20 cellular contexts compared by ENCODE assay signal in the genomic region with DNA sequence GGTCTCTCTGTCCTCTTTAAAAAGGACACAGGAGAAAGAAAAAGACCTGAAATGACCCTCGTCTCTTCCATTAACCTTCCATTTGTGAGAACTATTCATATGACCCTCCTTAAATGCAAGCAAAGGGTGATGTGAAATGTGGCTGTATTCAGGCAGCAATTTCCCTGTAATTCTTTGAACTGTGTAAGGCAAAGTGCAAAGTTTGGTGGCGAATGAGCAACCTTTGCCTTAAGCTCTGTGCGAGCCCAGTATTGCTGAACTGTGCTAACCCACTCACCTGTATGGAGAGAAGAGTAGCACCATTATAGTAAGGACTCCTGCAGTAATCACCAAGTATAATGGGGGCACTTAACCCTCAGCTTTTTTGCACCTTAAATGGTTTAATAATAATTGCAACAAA.
DNase-seq lines count a peak whose midpoint lies in the region; ATAC-seq, FAIRE-seq and TF ChIP-seq lines count a peak whose summit lies in the region.
"Had no signal": no experiment of that assay in that cellular context is flagged by ENCODE, and none has a peak within 500 bp of the region (broad histone marks: within the 10 kb centered on the region; RNA-seq: fewer than 3 reads in every experiment).

No MANE protein-coding gene starts in this region.

- DNase-seq in left lobe of liver (ENCODE audit: low spot score): no peak
- DNase-seq in small intestine: peak; percentile 83
- no peak for DNase-seq in islet precursor cell
- DNase-seq: AML-193; Caco-2; Calu3; CD4-positive, alpha-beta T cell; CD8-positive, alpha-beta T cell; DMS79 treated with DMSO at 0.1 percent for 48 hours; GF-D8 had no signal

- whole genome bisulfite sequencing in liver: 38% methylated on average over 3 of the region's 3 CpGs
- WGBS in small intestine, 3 donors: 15 to 64% (median 36%) methylated on average over 3 of the region's 3 CpGs

- H3K9me3 ChIP-seq in liver (ENCODE audit: control insufficient read depth in 4 of 4, low read length in 3 of 4): no peaks in the 10 kb centered on the region
- H3K9me3 ChIP-seq in small intestine (ENCODE audit: control insufficient read depth, low read depth): no peaks in the 10 kb centered on the region
- H3K9me3 ChIP-seq: A549, Caco-2 had no signal

- H3K9ac ChIP-seq in liver (ENCODE audit: low read depth in 1 of 2, low read length in 2 of 2): no peak overlapping the region
- H3K9ac ChIP-seq: BLaER1 treated with 17β-estradiol and CSF1 and Interleukin-3, amounts not matched to agents 10 nM and 100 nM had no signal

- H3K27me3 ChIP-seq in liver (ENCODE audit: control insufficient read depth in 4 of 4, insufficient read depth in 4 of 4, low read length in 3 of 4) (no peaks in the 10 kb centered on the region), small intestine (ENCODE audit: control insufficient read depth in 2 of 2, insufficient read depth in 2 of 2, low read length in 2 of 2) (no peaks in the 10 kb centered on the region)
- H3K27me3 ChIP-seq: BLaER1 treated with 17β-estradiol and CSF1 and Interleukin-3, amounts not matched to agents 10 nM and 100 nM had no signal

- H3K27ac ChIP-seq in liver (ENCODE audit: low read depth in 1 of 2, low read length in 2 of 2): no peak overlapping the region
- no peak overlapping the region for H3K27ac ChIP-seq in small intestine (ENCODE audit: low read depth in 1 of 2, low read length in 1 of 2)
- H3K27ac ChIP-seq: 22Rv1; A549; BLaER1 treated with 17β-estradiol and CSF1 and Interleukin-3, amounts not matched to agents 10 nM and 100 nM; C4-2B had no signal

- H3K4me1 ChIP-seq in liver (ENCODE audit: control insufficient read depth in 4 of 4, insufficient read depth in 4 of 4, low read length in 3 of 4) (no peaks in the 10 kb centered on the region), small intestine (ENCODE audit: control insufficient read depth in 2 of 2, insufficient read depth in 1 of 2, low read depth in 1 of 2, low read length in 1 of 2) (no peaks in the 10 kb centered on the region)
- H3K4me1 ChIP-seq: A549, Caco-2 had no signal

- TF ChIP-seq RAD21 in liver (IDR thresholded peaks at IDR 0.05): peak; percentile 15 to 63

- ATAC-seq in left lobe of liver: peak; percentile 80
- no peak for ATAC-seq in HG03432 (IDR thresholded peaks at IDR 0.05; ENCODE audit: unreplicated experiment)
- ATAC-seq: A549; CD8-positive, alpha-beta T cell had no signal

- no peak for FAIRE-seq in small intestine (lab: Jason Lieb, UNC)
- FAIRE-seq: A549, D721Med, G401.6, GM12891, GM18507 had no signal

- H3K36me3 ChIP-seq in liver (ENCODE audit: control insufficient read depth in 4 of 4, insufficient read depth in 3 of 4, low read depth in 1 of 4, low read length in 3 of 4) (no peaks in the 10 kb centered on the region), small intestine (ENCODE audit: control insufficient read depth in 2 of 2, insufficient read depth in 2 of 2, low read length in 2 of 2) (no peaks in the 10 kb centered on the region)
- H3K36me3 ChIP-seq: BLaER1 treated with 17β-estradiol and CSF1 and Interleukin-3, amounts not matched to agents 10 nM and 100 nM had no signal

- H3K4me3 ChIP-seq in liver (ENCODE audit: low read depth in 1 of 3, low read length in 3 of 3): no peak overlapping the region
- no peak overlapping the region for H3K4me3 ChIP-seq in small intestine (ENCODE audit: low read depth in 1 of 2, low read length in 2 of 2)
- H3K4me3 ChIP-seq: A549; BLaER1 treated with 17β-estradiol and CSF1 and Interleukin-3, amounts not matched to agents 10 nM and 100 nM had no signal

- no peak for TF ChIP-seq CTCF in liver (IDR thresholded peaks at IDR 0.05; ENCODE audit: low read depth, low read length, missing input control)

TF ChIP-seq in liver, 16 proteins besides CTCF, POLR2A, EP300 and RAD21:
- TF ChIP-seq EGR1 (IDR thresholded peaks at IDR 0.05; ENCODE audit: low read depth in 2 of 2) (no peak), FOXA2 (IDR thresholded peaks at IDR 0.05) (peak; percentile 21), HNF4A (conservative IDR thresholded peaks at IDR 0.05) (peak; percentile 98 to 100), GABPA (IDR thresholded peaks at IDR 0.05 in 1 of 2, conservative IDR thresholded peaks at IDR 0.05 in 1 of 2) (no peak), RXRA (IDR thresholded peaks at IDR 0.05) (peak; percentile 79 to 92), SP1 (IDR thresholded peaks at IDR 0.05) (peak; percentile 74), YY1 (IDR thresholded peaks at IDR 0.05) (peak; percentile 29), FOXA1 (IDR thresholded peaks at IDR 0.05) (peak; percentile 33), NR2F2 (IDR thresholded peaks at IDR 0.05) (no peak), JUND (IDR thresholded peaks at IDR 0.05) (peak in 1 of 2 donors; percentile 26), TAF1 (conservative IDR thresholded peaks at IDR 0.05) (no peak), HNF4G (IDR thresholded peaks at IDR 0.05) (peak; percentile 99)
- TF ChIP-seq, protein P1, sequence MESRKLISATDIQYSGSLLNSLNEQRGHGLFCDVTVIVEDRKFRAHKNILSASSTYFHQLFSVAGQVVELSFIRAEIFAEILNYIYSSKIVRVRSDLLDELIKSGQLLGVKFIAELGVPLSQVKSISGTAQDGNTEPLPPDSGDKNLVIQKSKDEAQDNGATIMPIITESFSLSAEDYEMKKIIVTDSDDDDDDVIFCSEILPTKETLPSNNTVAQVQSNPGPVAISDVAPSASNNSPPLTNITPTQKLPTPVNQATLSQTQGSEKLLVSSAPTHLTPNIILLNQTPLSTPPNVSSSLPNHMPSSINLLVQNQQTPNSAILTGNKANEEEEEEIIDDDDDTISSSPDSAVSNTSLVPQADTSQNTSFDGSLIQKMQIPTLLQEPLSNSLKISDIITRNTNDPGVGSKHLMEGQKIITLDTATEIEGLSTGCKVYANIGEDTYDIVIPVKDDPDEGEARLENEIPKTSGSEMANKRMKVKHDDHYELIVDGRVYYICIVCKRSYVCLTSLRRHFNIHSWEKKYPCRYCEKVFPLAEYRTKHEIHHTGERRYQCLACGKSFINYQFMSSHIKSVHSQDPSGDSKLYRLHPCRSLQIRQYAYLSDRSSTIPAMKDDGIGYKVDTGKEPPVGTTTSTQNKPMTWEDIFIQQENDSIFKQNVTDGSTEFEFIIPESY (IDR thresholded peaks at IDR 0.05): no peak
- TF ChIP-seq, protein P2, sequence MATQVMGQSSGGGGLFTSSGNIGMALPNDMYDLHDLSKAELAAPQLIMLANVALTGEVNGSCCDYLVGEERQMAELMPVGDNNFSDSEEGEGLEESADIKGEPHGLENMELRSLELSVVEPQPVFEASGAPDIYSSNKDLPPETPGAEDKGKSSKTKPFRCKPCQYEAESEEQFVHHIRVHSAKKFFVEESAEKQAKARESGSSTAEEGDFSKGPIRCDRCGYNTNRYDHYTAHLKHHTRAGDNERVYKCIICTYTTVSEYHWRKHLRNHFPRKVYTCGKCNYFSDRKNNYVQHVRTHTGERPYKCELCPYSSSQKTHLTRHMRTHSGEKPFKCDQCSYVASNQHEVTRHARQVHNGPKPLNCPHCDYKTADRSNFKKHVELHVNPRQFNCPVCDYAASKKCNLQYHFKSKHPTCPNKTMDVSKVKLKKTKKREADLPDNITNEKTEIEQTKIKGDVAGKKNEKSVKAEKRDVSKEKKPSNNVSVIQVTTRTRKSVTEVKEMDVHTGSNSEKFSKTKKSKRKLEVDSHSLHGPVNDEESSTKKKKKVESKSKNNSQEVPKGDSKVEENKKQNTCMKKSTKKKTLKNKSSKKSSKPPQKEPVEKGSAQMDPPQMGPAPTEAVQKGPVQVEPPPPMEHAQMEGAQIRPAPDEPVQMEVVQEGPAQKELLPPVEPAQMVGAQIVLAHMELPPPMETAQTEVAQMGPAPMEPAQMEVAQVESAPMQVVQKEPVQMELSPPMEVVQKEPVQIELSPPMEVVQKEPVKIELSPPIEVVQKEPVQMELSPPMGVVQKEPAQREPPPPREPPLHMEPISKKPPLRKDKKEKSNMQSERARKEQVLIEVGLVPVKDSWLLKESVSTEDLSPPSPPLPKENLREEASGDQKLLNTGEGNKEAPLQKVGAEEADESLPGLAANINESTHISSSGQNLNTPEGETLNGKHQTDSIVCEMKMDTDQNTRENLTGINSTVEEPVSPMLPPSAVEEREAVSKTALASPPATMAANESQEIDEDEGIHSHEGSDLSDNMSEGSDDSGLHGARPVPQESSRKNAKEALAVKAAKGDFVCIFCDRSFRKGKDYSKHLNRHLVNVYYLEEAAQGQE (IDR thresholded peaks at IDR 0.05): no peak
- TF ChIP-seq, protein P3, sequence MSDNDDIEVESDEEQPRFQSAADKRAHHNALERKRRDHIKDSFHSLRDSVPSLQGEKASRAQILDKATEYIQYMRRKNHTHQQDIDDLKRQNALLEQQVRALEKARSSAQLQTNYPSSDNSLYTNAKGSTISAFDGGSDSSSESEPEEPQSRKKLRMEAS (IDR thresholded peaks at IDR 0.05): no peak
- TF ChIP-seq, protein P4, sequence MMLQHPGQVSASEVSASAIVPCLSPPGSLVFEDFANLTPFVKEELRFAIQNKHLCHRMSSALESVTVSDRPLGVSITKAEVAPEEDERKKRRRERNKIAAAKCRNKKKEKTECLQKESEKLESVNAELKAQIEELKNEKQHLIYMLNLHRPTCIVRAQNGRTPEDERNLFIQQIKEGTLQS (IDR thresholded peaks at IDR 0.05): peak; percentile 54
TF ChIP-seq in liver: peak in this region for 9.
